17 cellular contexts compared by ENCODE assay signal in genomic region chr5:126348855-126349635, GRCh38.
DNase-seq lines count a peak whose midpoint lies in the region; TF ChIP-seq lines count a peak whose summit lies in the region.
"Had no signal": no experiment of that assay in that cellular context is flagged by ENCODE, and none has a peak within 500 bp of the region (broad histone marks: within the 10 kb centered on the region; RNA-seq: fewer than 3 reads in every experiment).

No MANE protein-coding gene starts in this region.

- H3K14ac ChIP-seq in neuronal stem cell (ENCODE audit: low read length): no peak overlapping the region

- no peak overlapping the region for H2BK12ac ChIP-seq in neuronal stem cell (ENCODE audit: low read length)

- TF ChIP-seq POLR2A in esophagus squamous epithelium (IDR thresholded peaks at IDR 0.05): no peak

- TF ChIP-seq CTCF in fibroblast of pulmonary artery (IDR thresholded peaks at IDR 0.05; ENCODE audit: low read length, missing control alignments) (no peak), brain microvascular endothelial cell (IDR thresholded peaks at IDR 0.05; ENCODE audit: low read depth, low read length, missing control alignments) (no peak), esophagus squamous epithelium (IDR thresholded peaks at IDR 0.05) (no peak)

- no peak overlapping the region for H4K8ac ChIP-seq in neuronal stem cell (ENCODE audit: low read depth, low read length)

- H2BK15ac ChIP-seq in neuronal stem cell (ENCODE audit: low read length): no peak overlapping the region

- no peak overlapping the region for H2BK120ac ChIP-seq in neuronal stem cell (ENCODE audit: low read depth, low read length)

- no peak overlapping the region for H3K23ac ChIP-seq in neuronal stem cell (ENCODE audit: low read depth, low read length, poor library complexity)

- DNase-seq in OCI-M1 (lab: John Stamatoyannopoulos, UW): peak; percentile 66
- DNase-seq in fibroblast of pulmonary artery (ENCODE audit: low read depth): peak; percentile 49
- peak; percentile 81 for DNase-seq in neuronal stem cell (ENCODE audit: low spot score)
- no peak for DNase-seq in pons (ENCODE audit: low spot score)
- DNase-seq in brain microvascular endothelial cell: no peak
- DNase-seq in esophagus squamous epithelium (lab: John Stamatoyannopoulos, UW): no peak
- DNase-seq: activated CD4-positive, CD25-positive, alpha-beta regulatory T cell; activated CD8-positive, alpha-beta memory T cell treated with anti-CD3 and anti-CD28 coated beads for 24 hours; activated naive CD8-positive, alpha-beta T cell treated with anti-CD3 and anti-CD28 coated beads for 36 hours; effector CD4-positive, alpha-beta T cell; NCI-H1105; spleen; T-helper 17 cell had no signal

- no peaks in the 10 kb centered on the region for H3K27me3 ChIP-seq in HUES6 (ENCODE audit: control insufficient read depth, insufficient read depth, low read length)
- no peaks in the 10 kb centered on the region for H3K27me3 ChIP-seq in neuronal stem cell (ENCODE audit: control insufficient read depth in 3 of 3, insufficient read depth in 3 of 3, low read depth in 1 of 3, low read length in 3 of 3)
- no peaks in the 10 kb centered on the region for H3K27me3 ChIP-seq in brain microvascular endothelial cell (replicated peaks)
- H3K27me3 ChIP-seq in esophagus squamous epithelium: no peaks in the 10 kb centered on the region
- H3K27me3 ChIP-seq: BLaER1, cardiac muscle cell had no signal

- in situ Hi-C loops in brain microvascular endothelial cell (cut with HindIII; ENCODE audit: low pct_ligation_motif_present, low sequenced_read_pairs): no loop called here

- H4K91ac ChIP-seq in neuronal stem cell (ENCODE audit: low read depth, low read length, poor library complexity): no peak overlapping the region

- peak overlapping the region; percentile 22 for H3K4me2 ChIP-seq in neuronal stem cell (ENCODE audit: insufficient read depth, low read length, poor library complexity, severe bottlenecking)
- H3K4me2 ChIP-seq: BLaER1 had no signal

- H3K18ac ChIP-seq in neuronal stem cell (ENCODE audit: low read length): no peak overlapping the region

- H3K27ac ChIP-seq in HUES6 (ENCODE audit: low read depth, low read length) (no peak overlapping the region), neuronal stem cell (replicated peaks; ENCODE audit: low read length) (no peak overlapping the region), brain microvascular endothelial cell (no peak overlapping the region), esophagus squamous epithelium (no peak overlapping the region)
- H3K27ac ChIP-seq: BLaER1, cardiac muscle cell, spleen, thoracic aorta had no signal

- no peak overlapping the region for H3K4ac ChIP-seq in neuronal stem cell (ENCODE audit: low read length)

- H3K4me3 ChIP-seq in HUES6 (ENCODE audit: low read depth, low read length) (peak overlapping the region; percentile 2; the same call in 1 of the 2 replicates), fibroblast of pulmonary artery (replicated peaks; ENCODE audit: low read depth, low read length) (no peak overlapping the region), neuronal stem cell (ENCODE audit: low read length in 2 of 2) (no peak overlapping the region), brain microvascular endothelial cell (ENCODE audit: low read depth, low read length) (no peak overlapping the region), esophagus squamous epithelium (no peak overlapping the region)
- H3K4me3 ChIP-seq: BLaER1, cardiac muscle cell, spleen, thoracic aorta had no signal

- H3K9me3 ChIP-seq in HUES6 (ENCODE audit: control insufficient read depth, insufficient read depth, low read depth, low read length): no peaks in the 10 kb centered on the region
- H3K9me3 ChIP-seq in neuronal stem cell (replicated peaks in 1 of 2; ENCODE audit: control insufficient read depth in 2 of 2, insufficient read depth in 1 of 2, low read depth in 1 of 2, low read length in 2 of 2): no peaks in the 10 kb centered on the region
- H3K9me3 ChIP-seq in esophagus squamous epithelium: no peaks in the 10 kb centered on the region
- H3K9me3 ChIP-seq: BLaER1, spleen, thoracic aorta had no signal

- intact Hi-C loops in esophagus squamous epithelium (cut with DNase I): loop anchor here (5.0 kb wide), 1 partner anchor 198 kb away; no protein-coding TSS in a partner anchor

- H3K4me1 ChIP-seq in HUES6 (ENCODE audit: control insufficient read depth, insufficient read depth, low read length): peaks cover 21% of the 10 kb centered on the region
- peaks cover 14% of the 10 kb centered on the region in 2 donors for H3K4me1 ChIP-seq in neuronal stem cell (ENCODE audit: control insufficient read depth in 2 of 2, insufficient read depth in 1 of 2, low read depth in 1 of 2, low read length in 2 of 2)
- H3K4me1 ChIP-seq in esophagus squamous epithelium: peaks cover under 1 to 2% (median under 1%) of the 10 kb centered on the region in 3 donors

- H3K36me3 ChIP-seq in HUES6 (ENCODE audit: control insufficient read depth, insufficient read depth, low read length) (no peaks in the 10 kb centered on the region), neuronal stem cell (replicated peaks in 1 of 2; ENCODE audit: control insufficient read depth in 2 of 2, insufficient read depth in 2 of 2, low read length in 2 of 2) (no peaks in the 10 kb centered on the region), brain microvascular endothelial cell (replicated peaks) (no peaks in the 10 kb centered on the region), esophagus squamous epithelium (no peaks in the 10 kb centered on the region)
- H3K36me3 ChIP-seq: BLaER1, cardiac muscle cell, spleen, thoracic aorta had no signal

- peak overlapping the region; percentile 7 for H2AFZ ChIP-seq in neuronal stem cell (ENCODE audit: low read length)

- no peak overlapping the region for H3K9ac ChIP-seq in HUES6 (ENCODE audit: low read length)
- H3K9ac ChIP-seq in neuronal stem cell (ENCODE audit: low read depth, low read length, poor library complexity): no peak overlapping the region
- H3K9ac ChIP-seq: BLaER1 had no signal

- H3K79me1 ChIP-seq in neuronal stem cell (ENCODE audit: low read depth, low read length): no peaks in the 10 kb centered on the region

- no peak overlapping the region for H2AK5ac ChIP-seq in neuronal stem cell (ENCODE audit: low read depth, low read length)

- WGBS in neuronal stem cell (ENCODE audit: extremely low coverage in 2 of 2, insufficient read length in 2 of 2, insufficient replicate concordance in 1 of 2), 2 donors: no CpG with 5 or more reads among the region's 3 CpGs
- WGBS in esophagus squamous epithelium, 2 donors: 54 to 63% methylated on average over 3 of the region's 3 CpGs

- no peak overlapping the region for H2BK5ac ChIP-seq in neuronal stem cell (ENCODE audit: low read length)

Comparison
In these comparisons a context has a peak if more than half of its experiments do, and no peak if none do; other contexts are left out.
1. DNase-seq: peak in OCI-M1 (single experiment), fibroblast of pulmonary artery (single experiment) and neuronal stem cell (single experiment); none in pons (single experiment), brain microvascular endothelial cell (single experiment) and esophagus squamous epithelium (single experiment).